In the genomic region with DNA sequence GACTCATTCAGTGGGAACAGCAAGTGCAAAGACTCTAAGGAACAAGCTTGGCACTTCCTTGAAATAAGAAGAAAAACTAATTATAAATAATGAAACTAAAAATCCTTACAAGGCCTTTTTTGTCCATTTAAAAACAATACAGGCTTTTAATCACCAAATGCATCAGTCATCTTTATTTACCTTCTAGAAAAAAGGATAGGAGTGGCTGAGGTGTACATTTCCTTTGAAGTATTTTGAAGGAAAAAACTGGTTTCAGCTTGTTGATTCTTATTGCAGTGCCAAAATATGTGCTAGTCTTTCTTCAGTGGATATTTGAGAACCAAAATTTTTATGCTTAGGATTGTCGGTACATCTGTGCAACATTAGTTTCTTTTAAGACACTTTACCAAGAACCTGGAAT, we compare ENCODE assay signal across 26 cellular contexts. TPM values are rescaled to one million over a fixed set of nuclear protein-coding genes. Genes with fewer than 3 reads are reported as not detected.
"Had no signal": no experiment of that assay in that cellular context is flagged by ENCODE, and none has a peak within 500 bp of the region (broad histone marks: within the 10 kb centered on the region; RNA-seq: fewer than 3 reads in every experiment).

No MANE protein-coding gene starts in this region.

- H3K4me3 ChIP-seq: psoas muscle, spleen, tibial nerve, upper lobe of right lung, vagina had no signal

- H3K36me3 ChIP-seq: spleen, tibial nerve, upper lobe of right lung, vagina had no signal

- H3K27ac ChIP-seq: psoas muscle, spleen, tibial nerve, upper lobe of right lung, vagina had no signal

- H3K4me1 ChIP-seq: psoas muscle, spleen, tibial nerve, upper lobe of right lung had no signal

- DNase-seq: effector memory CD8-positive, alpha-beta T cell; erythroblast; immature natural killer cell; left colon; naive thymus-derived CD4-positive, alpha-beta T cell; nephron progenitor cell; psoas muscle; spleen; stimulated activated CD4-positive, alpha-beta T cell treated with anti-CD3 and anti-CD28 coated beads, Interleukin-15, amount 100 ng/mL, for 24 hours; stimulated activated CD4-positive, alpha-beta T cell treated with anti-CD3 and anti-CD28 coated beads, Interleukin-1b, Interleukin-23, amount 100 ng/mL, for 48 hours; stimulated activated CD4-positive, alpha-beta T cell treated with anti-CD3 and anti-CD28 coated beads, Interleukin-4, amount 100 ng/mL, for 24 hours; upper lobe of right lung had no signal

- H3K9me3 ChIP-seq: psoas muscle, spleen, tibial nerve, upper lobe of right lung, vagina had no signal

- H3K27me3 ChIP-seq: spleen, tibial nerve, upper lobe of right lung, vagina had no signal

- ATAC-seq: effector memory CD8-positive, alpha-beta T cell; left colon; naive thymus-derived CD4-positive, alpha-beta T cell; psoas muscle; sciatic nerve; stimulated activated memory B cell treated with anti-CD40 and anti-IgM and Interleukin-4, amounts not matched to agents 10 μg/mL and 1 μg/mL and 100 μg/mL, for 72 hours; upper lobe of right lung had no signal

- FAIRE-seq: colon had no signal

RNA-seq across cellular contexts. Expression of gene C12orf71, which starts 30.2 kb away (rescaled TPM):
- total RNA-seq: fibroblast of villous mesenchyme; kidney epithelial cell; left colon; liver; lung microvascular endothelial cell; mesenteric fat pad; mononuclear cell; naive thymus-derived CD4-positive, alpha-beta T cell; osteoblast; psoas muscle; sciatic nerve; skeletal muscle tissue; spleen; temporal lobe; tibial nerve; upper lobe of right lung; vagina had no signal
- polyA plus RNA-seq: immature natural killer cell; liver; naive thymus-derived CD4-positive, alpha-beta T cell; psoas muscle; spleen had no signal
